ENCODE assay signal across 9 cellular contexts in the genomic region with DNA sequence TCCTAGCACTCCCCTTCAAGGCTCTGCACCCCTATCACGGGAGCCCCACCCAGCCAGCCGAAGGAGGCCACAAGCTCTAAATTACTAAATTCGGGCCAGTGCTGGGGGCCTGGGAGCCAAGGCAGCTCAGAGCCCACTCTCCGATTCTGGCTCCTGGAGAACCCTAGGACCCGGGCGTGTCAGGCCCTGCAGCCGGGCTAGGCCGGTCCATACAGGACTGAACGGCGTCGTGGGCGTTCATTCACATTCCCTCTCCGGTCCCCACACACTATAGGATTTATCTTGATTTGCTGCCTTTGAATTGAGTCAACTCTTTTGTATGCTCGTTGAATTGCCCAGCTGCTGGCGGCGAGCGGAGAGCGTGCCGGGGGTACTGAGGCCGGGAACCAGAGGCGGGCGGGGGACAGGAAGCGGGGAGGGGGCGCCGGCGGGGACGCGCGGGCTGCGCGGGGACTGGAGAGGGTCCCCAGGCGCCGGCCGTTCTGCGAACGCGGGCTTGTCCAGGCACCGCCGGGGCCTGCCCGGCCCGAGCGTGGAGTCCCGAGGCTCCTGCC. TPM values are rescaled to one million over a fixed set of nuclear protein-coding genes. Genes with fewer than 3 reads are reported as not detected.
A peak's percentile ranks its signal among the peaks of the same experiment; 100 is the strongest.
DNase-seq lines count a peak whose midpoint lies in the region; ATAC-seq and TF ChIP-seq lines count a peak whose summit lies in the region.
"Had no signal": no experiment of that assay in that cellular context is flagged by ENCODE, and none has a peak within 500 bp of the region (broad histone marks: within the 10 kb centered on the region; RNA-seq: fewer than 3 reads in every experiment).

No MANE protein-coding gene starts in this region.

- DNase-seq in NCI-H146 treated with DMSO at 0.1 percent for 48 hours (lab: John Stamatoyannopoulos, UW; ENCODE audit: unreplicated experiment) = peak; percentile 5
- DNase-seq in foreskin keratinocyte = peak; percentile 17 to 41
- DNase-seq in omental fat pad (ENCODE audit: low spot score) = peak; percentile 16
- no peak for DNase-seq in RPMI8226
- no peak for DNase-seq in NCI-H82 treated with DMSO at 0.1 percent for 48 hours (lab: John Stamatoyannopoulos, UW; ENCODE audit: unreplicated experiment)
- DNase-seq: activated CD4-positive, alpha-beta T cell treated with anti-CD3 and anti-CD28 coated beads, Interleukin-2, amount 50 U/mL, for 48 hours; erythroblast had no signal

- no peaks in the 10 kb centered on the region for H3K36me3 ChIP-seq in ES-I3 (ENCODE audit: insufficient read depth, low read length)

- peaks cover 82% of the 10 kb centered on the region for H3K27me3 ChIP-seq in foreskin keratinocyte

- H3K4me1 ChIP-seq in ES-I3 (ENCODE audit: insufficient read depth, low read length) (peaks cover 6% of the 10 kb centered on the region; the same call in 1 of the 2 replicates), foreskin keratinocyte (no peaks in the 10 kb centered on the region)

- no peak for ATAC-seq in foreskin keratinocyte
- ATAC-seq in omental fat pad (ENCODE audit: low FRiP score) = no peak
- no peak for ATAC-seq in GM21717 (IDR thresholded peaks at IDR 0.05; ENCODE audit: unreplicated experiment)

- peak overlapping the region; percentile 50 for H3K9ac ChIP-seq in ES-I3 (ENCODE audit: low read depth, low read length)

- TF ChIP-seq CTCF in foreskin keratinocyte (conservative IDR thresholded peaks at IDR 0.05) = no peak
- TF ChIP-seq CTCF in omental fat pad (IDR thresholded peaks at IDR 0.05) = no peak

- H3K9me3 ChIP-seq in ES-I3 (ENCODE audit: control insufficient read depth, insufficient read depth, low read length) = no peaks in the 10 kb centered on the region

- no peak overlapping the region for H3K27ac ChIP-seq in foreskin keratinocyte

RNA-seq across cellular contexts. Expression of a gene that starts 1.1 kb away (rescaled TPM):
- total RNA-seq in foreskin keratinocyte = 0.10 TPM in 1 of 2 replicates, not detected in the other
- 0.02 and 0.06 TPM in 2 replicates for polyA plus RNA-seq in foreskin keratinocyte
- 1 to 10 TPM; 3.8 to 6.0 (median 4.1) TPM for total RNA-seq in omental fat pad

Comparison
In these comparisons a context has a peak if more than half of its experiments do, and no peak if none do; other contexts are left out.
1. DNase-seq: peak in NCI-H146 treated with DMSO at 0.1 percent for 48 hours (single experiment), foreskin keratinocyte (2 of 2) and omental fat pad (single experiment); none in RPMI8226 (single experiment) and NCI-H82 treated with DMSO at 0.1 percent for 48 hours (single experiment).